In genomic region chr11:124801014-124801413, GRCh38 we compare ENCODE assay signal across 1 cellular context.
TF ChIP-seq lines count a peak whose summit lies in the region.

No MANE protein-coding gene starts in this region.

TF ChIP-seq in K562, 482 proteins besides CTCF, POLR2A, EP300 and RAD21 (continued from another document):
- no peak for TF ChIP-seq CEBPG (CRISPR knock-in tag; IDR thresholded peaks at IDR 0.05)
- TF ChIP-seq CEBPG (tag; conservative IDR thresholded peaks at IDR 0.05 in 1 of 2, IDR thresholded peaks at IDR 0.05 in 1 of 2), result 0 out of 4 replicates have a peak, but pooled peaks of 1 of the 2 experiments have one; percentile 7
- peak; percentile 50 for TF ChIP-seq MEIS2 (IDR thresholded peaks at IDR 0.05; ENCODE audit: partially characterized antibody)
- TF ChIP-seq FOSL1 (tag; conservative IDR thresholded peaks at IDR 0.05), result 0 out of 2 replicates have a peak, but pooled peaks have one; percentile 24
- no peak for TF ChIP-seq ZKSCAN1 (IDR thresholded peaks at IDR 0.05; ENCODE audit: low read depth, low read length)
